Comparison of ENCODE assay signal across 9 cellular contexts in the genomic region with DNA sequence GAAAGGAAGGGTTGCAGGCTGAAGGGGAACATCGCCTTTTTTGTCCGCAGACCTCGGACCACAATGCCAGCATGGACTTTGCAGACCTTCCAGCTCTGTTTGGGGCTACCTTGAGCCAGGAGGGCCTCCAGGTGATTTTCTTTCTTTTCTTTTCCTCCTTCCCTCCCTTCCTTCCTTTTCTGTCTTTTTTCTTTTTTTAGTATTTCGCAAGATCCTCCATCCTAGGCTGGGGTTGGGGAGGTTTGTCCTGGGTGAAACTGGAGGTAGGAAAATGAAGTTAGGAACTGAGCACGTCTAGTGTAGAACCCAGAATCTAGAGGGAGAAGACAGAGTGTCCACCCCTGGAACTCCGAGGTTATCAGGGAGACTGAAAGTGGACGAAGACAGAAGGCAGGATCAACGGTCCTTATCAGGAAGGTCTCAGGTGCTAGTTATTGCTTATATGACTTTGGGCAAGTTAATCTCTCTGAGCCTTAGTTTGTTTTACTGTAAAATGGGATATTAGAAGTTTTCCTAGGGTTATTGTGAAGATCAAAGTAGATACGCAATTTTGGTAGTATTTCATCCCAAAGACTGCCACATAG. TPM values are rescaled to one million over a fixed set of nuclear protein-coding genes. Genes with fewer than 3 reads are reported as not detected.
DNase-seq lines count a peak whose midpoint lies in the region; ATAC-seq and TF ChIP-seq lines count a peak whose summit lies in the region.
"Had no signal": no experiment of that assay in that cellular context is flagged by ENCODE, and none has a peak within 500 bp of the region (broad histone marks: within the 10 kb centered on the region; RNA-seq: fewer than 3 reads in every experiment).

No MANE protein-coding gene starts in this region.

- TF ChIP-seq CTCF in GM12865 (IDR thresholded peaks at IDR 0.05; ENCODE audit: insufficient read depth, low read depth, low read length, missing control alignments) (no peak), fibroblast of pulmonary artery (IDR thresholded peaks at IDR 0.05; ENCODE audit: low read length, missing control alignments) (no peak)

- ATAC-seq in T-cell (replicated peaks in 1 of 4) (no peak), HG02763 (IDR thresholded peaks at IDR 0.05; ENCODE audit: unreplicated experiment) (no peak)

- peaks cover 47% of the 10 kb centered on the region for H3K36me3 Mint-ChIP-seq in T-cell

- DNase-seq in GM12865 (ENCODE audit: low read depth) (no peak), T-cell (no peak), fibroblast of pulmonary artery (ENCODE audit: low read depth) (no peak), NCI-H2196 treated with DMSO at 0.1 percent for 48 hours (lab: John Stamatoyannopoulos, UW; ENCODE audit: unreplicated experiment) (no peak), DMS79 treated with DMSO at 0.1 percent for 48 hours (lab: John Stamatoyannopoulos, UW) (no peak), NCI-H2227 treated with DMSO at 0.1 percent for 48 hours (lab: John Stamatoyannopoulos, UW) (no peak)

- peaks cover 30% of the 10 kb centered on the region for H3K4me1 ChIP-seq in rectal smooth muscle tissue (ENCODE audit: control insufficient read depth, insufficient read depth, low read length)

- no peaks in the 10 kb centered on the region for H3K9me3 Mint-ChIP-seq in T-cell

- POLR2A ChIA-PET in T-cell (lab: Charles Lee), result interaction anchor here in 1 of 2 donors (1.5 kb wide), 2 partner anchors 26 to 38 kb away, joined by 5 to 8 read pairs; a partner anchor contains a TSS

- peak overlapping the region; percentile 87 for H3K9ac ChIP-seq in rectal smooth muscle tissue (ENCODE audit: low read length)

- H3K4me3 Mint-ChIP-seq in T-cell, result peak overlapping the region; percentile 91 to 100 (median 94)

- peak overlapping the region; percentile 96 to 97 for H3K27ac Mint-ChIP-seq in T-cell

- H3K4me3 ChIP-seq in GM12865 (ENCODE audit: low read depth, low read length), result peak overlapping the region; percentile 97
- H3K4me3 ChIP-seq in fibroblast of pulmonary artery (replicated peaks; ENCODE audit: low read depth, low read length), result peak overlapping the region; percentile 88
- peak overlapping the region; percentile 79 for H3K4me3 ChIP-seq in rectal smooth muscle tissue (ENCODE audit: low read length)

- peaks cover 49% of the 10 kb centered on the region for H3K36me3 ChIP-seq in rectal smooth muscle tissue (ENCODE audit: control insufficient read depth, insufficient read depth, low read length)

- no peaks in the 10 kb centered on the region for H3K27me3 ChIP-seq in rectal smooth muscle tissue (ENCODE audit: control insufficient read depth, insufficient read depth, low read length)

- no peaks in the 10 kb centered on the region for H3K27me3 Mint-ChIP-seq in T-cell

- CTCF ChIA-PET in T-cell (lab: Charles Lee), result interaction anchor here in 1 of 2 donors (2.0 kb wide), 1 partner anchor 26 kb away, joined by 19 read pairs; a partner anchor contains a TSS

- peaks cover 72 to 79% (median 75%) of the 10 kb centered on the region in 3 donors for H3K4me1 Mint-ChIP-seq in T-cell

- peak overlapping the region; percentile 94 for H3K27ac ChIP-seq in rectal smooth muscle tissue (ENCODE audit: low read depth, low read length)

RNA-seq across cellular contexts. Expression of a gene that starts 1.1 kb away (rescaled TPM):
- 100 to 1,000 TPM; 109 to 158 (median 135) TPM for total RNA-seq in T-cell

RNA-seq across cellular contexts. Expression of a gene that starts 1.3 kb away (rescaled TPM):
- total RNA-seq in T-cell, result 10 to 100 TPM; 30.9 to 51.6 (median 47.0) TPM

RNA-seq across cellular contexts. Expression of a gene that starts 7.2 kb away (rescaled TPM):
- 100 to 1,000 TPM; 654 to 853 (median 744) TPM for total RNA-seq in T-cell

RNA-seq across cellular contexts. Expression of a gene that starts 9.0 kb away (rescaled TPM):
- under 1 TPM in 1 of 5 donors, not detected in 4; 0.40 TPM for total RNA-seq in T-cell
- total RNA-seq: activated CD8-positive, alpha-beta memory T cell treated with anti-CD3 and anti-CD28 coated beads for 36 hours had no signal

RNA-seq across cellular contexts. Expression of a gene that starts 9.8 kb away (rescaled TPM):
- total RNA-seq in T-cell, result 10 to 100 TPM; 31.0 to 38.4 (median 36.3) TPM
